9 cellular contexts compared by ENCODE assay signal in genomic region chr1:109438798-109439297, GRCh38. TPM values are rescaled to one million over a fixed set of nuclear protein-coding genes. Genes with fewer than 3 reads are reported as not detected.
DNase-seq lines count a peak whose midpoint lies in the region; ATAC-seq and TF ChIP-seq lines count a peak whose summit lies in the region.
"Had no signal": no experiment of that assay in that cellular context is flagged by ENCODE, and none has a peak within 500 bp of the region (broad histone marks: within the 10 kb centered on the region; RNA-seq: fewer than 3 reads in every experiment).

No MANE protein-coding gene starts in this region.

- H3K27ac ChIP-seq in RWPE1: no peak overlapping the region
- H3K27ac ChIP-seq in ascending aorta: no peak overlapping the region

- TF ChIP-seq CTCF in RWPE1 (conservative IDR thresholded peaks at IDR 0.05; ENCODE audit: low read depth) (no peak), foreskin fibroblast (IDR thresholded peaks at IDR 0.05; ENCODE audit: low read depth, low read length) (no peak), ascending aorta (IDR thresholded peaks at IDR 0.05) (no peak)

- intact Hi-C loops in ascending aorta (cut with DNase I): no loop called here

- CTCF ChIA-PET in RWPE1 (lab: Yijun Ruan, JAX): no interaction called here

- H3K4me3 ChIP-seq in foreskin fibroblast (ENCODE audit: low read depth in 1 of 2, low read length in 2 of 2) (no peak overlapping the region), ascending aorta (no peak overlapping the region)

- no peaks in the 10 kb centered on the region for H3K36me3 ChIP-seq in ascending aorta

- no peaks in the 10 kb centered on the region for H3K27me3 ChIP-seq in ascending aorta

- peak; percentile 81 for DNase-seq in A172 (ENCODE audit: low spot score)
- DNase-seq in RWPE1 (ENCODE audit: low spot score): peak; percentile 20
- peak; percentile 95 to 96 for DNase-seq in foreskin fibroblast
- no peak for DNase-seq in NCI-H82 treated with DMSO at 0.1 percent for 48 hours (lab: John Stamatoyannopoulos, UW; ENCODE audit: unreplicated experiment)
- DNase-seq in NCI-H524 treated with DMSO at 0.1 percent for 48 hours (lab: John Stamatoyannopoulos, UW): no peak
- DNase-seq in ascending aorta (ENCODE audit: low spot score in 2 of 2): no peak
- DNase-seq: Calu3 had no signal

- H3K9me3 ChIP-seq in ascending aorta: no peaks in the 10 kb centered on the region

- no peaks in the 10 kb centered on the region for H3K4me1 ChIP-seq in ascending aorta

- POLR2A ChIA-PET in RWPE1 (lab: Yijun Ruan, JAX; ENCODE audit: low non-redundant PET): no interaction called here

- ATAC-seq in GM19351 (IDR thresholded peaks at IDR 0.05; ENCODE audit: unreplicated experiment) (peak; percentile 56), GM21381 (IDR thresholded peaks at IDR 0.05; ENCODE audit: unreplicated experiment) (no peak)

RNA-seq across cellular contexts. Expression of gene PSMA5, which starts 12.6 kb away (rescaled TPM):
- 142 and 190 TPM in 2 replicates for total RNA-seq in A172 (2014; rRNA removed; shearing (Covaris generic))
- 2.6 TPM for total RNA-seq in ascending aorta

RNA-seq across cellular contexts. Expression of gene SYPL2, which starts 27.5 kb away (rescaled TPM):
- 0.24 TPM in 1 of 2 replicates, not detected in the other for total RNA-seq in A172 (2014; rRNA removed; shearing (Covaris generic))
- 8.1 TPM for total RNA-seq in ascending aorta
- total RNA-seq: Calu3 had no signal

RNA-seq across cellular contexts. Expression of gene SORT1, which starts 41.1 kb away (rescaled TPM):
- 15.9 and 22.7 TPM in 2 replicates for total RNA-seq in A172 (2014; rRNA removed; shearing (Covaris generic))
- 111 TPM for total RNA-seq in ascending aorta

RNA-seq across cellular contexts. Expression of gene ATXN7L2, which starts 44.9 kb away (rescaled TPM):
- total RNA-seq in A172 (2014; rRNA removed; shearing (Covaris generic)): 3.0 and 5.4 TPM in 2 replicates
- total RNA-seq in ascending aorta: 5.9 TPM

RNA-seq across cellular contexts. Expression of gene CYB561D1, which starts 55.0 kb away (rescaled TPM):
- 5.4 and 5.7 TPM in 2 replicates for total RNA-seq in A172 (2014; rRNA removed; shearing (Covaris generic))
- 26.8 TPM for total RNA-seq in ascending aorta

Comparison
In these comparisons a context has a peak if more than half of its experiments do, and no peak if none do; other contexts are left out.
1. DNase-seq: peak in A172 (single experiment), RWPE1 (single experiment) and foreskin fibroblast (2 of 2); none in NCI-H82 treated with DMSO at 0.1 percent for 48 hours (single experiment), NCI-H524 treated with DMSO at 0.1 percent for 48 hours (single experiment) and ascending aorta (0 of 2).
2. RNA of gene PSMA5, which starts 12.6 kb away (total RNA-seq): 142 to 190 TPM in A172; 2.6 TPM in ascending aorta (single experiment); every median in the first group is over 10 times any median in the second.